ENCODE assay signal across 16 cellular contexts in the genomic region with DNA sequence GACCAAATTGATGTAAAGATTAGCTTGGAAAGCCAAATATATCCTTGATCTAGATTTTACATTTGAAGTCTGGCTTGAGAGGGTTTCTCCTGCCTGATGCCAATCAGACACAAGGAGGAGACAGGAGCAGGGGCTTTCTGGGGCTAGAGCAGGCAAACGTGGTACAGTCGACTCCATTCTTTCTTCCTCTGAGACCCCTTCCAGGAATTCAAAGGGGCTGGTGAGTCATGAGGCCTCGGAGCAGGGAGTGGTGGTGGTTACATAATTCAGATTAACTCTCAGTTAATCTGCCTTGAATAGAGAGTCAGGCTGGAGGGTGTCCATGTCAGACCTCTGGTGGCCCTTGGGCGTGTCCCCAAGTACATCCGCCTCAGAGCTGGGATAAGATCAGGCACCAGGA. TPM values are rescaled to one million over a fixed set of nuclear protein-coding genes. Genes with fewer than 3 reads are reported as not detected.
"Had no signal": no experiment of that assay in that cellular context is flagged by ENCODE, and none has a peak within 500 bp of the region (broad histone marks: within the 10 kb centered on the region; RNA-seq: fewer than 3 reads in every experiment).

No MANE protein-coding gene starts in this region.

- H3K4me1 Mint-ChIP-seq: activated CD4-positive, alpha-beta T cell treated with anti-CD3 and anti-CD28 coated beads for 36 hours had no signal

- DNase-seq: activated CD4-positive, alpha-beta T cell treated with anti-CD3 and anti-CD28 coated beads for 36 hours; activated CD8-positive, alpha-beta memory T cell treated with anti-CD3 and anti-CD28 coated beads, Interleukin-2, amount 50 U/mL, for 48 hours; activated CD8-positive, alpha-beta T cell treated with anti-CD3 and anti-CD28 coated beads, Interleukin-2, amount 10 ng/mL, durations not matched to agents 7 days and 5 days; activated naive CD4-positive, alpha-beta T cell; central memory CD4-positive, alpha-beta T cell; cortex of kidney; immature natural killer cell; left colon; naive B cell; small intestine; stomach; T-helper 9 cell; thyroid gland had no signal

- H3K27ac Mint-ChIP-seq: activated CD4-positive, alpha-beta T cell treated with anti-CD3 and anti-CD28 coated beads for 36 hours; activated CD8-positive, alpha-beta T cell treated with anti-CD3 and anti-CD28 coated beads, Interleukin-2, amount 10 ng/mL, durations not matched to agents 7 days and 5 days; activated T-helper 1 cell treated with anti-CD3 and anti-CD28 coated beads, Interleukin-12 subunit alpha, Interleukin-12 subunit beta, Interleukin-2, Interleukin-4 antibody, amounts not matched to agents 30 ng/mL and 10 ng/mL and 1 ng/mL, durations not matched to agents 14 hours and 24 hours and 36 hours; immature natural killer cell had no signal

- H3K27me3 ChIP-seq: thyroid gland, vagina had no signal

- H3K36me3 Mint-ChIP-seq: immature natural killer cell, naive B cell had no signal

- H3K27ac ChIP-seq: stomach, thyroid gland, vagina, VCaP had no signal

- H3K4me3 Mint-ChIP-seq: activated CD4-positive, alpha-beta T cell treated with anti-CD3 and anti-CD28 coated beads for 36 hours; activated CD8-positive, alpha-beta T cell treated with anti-CD3 and anti-CD28 coated beads, Interleukin-2, amount 10 ng/mL, durations not matched to agents 7 days and 5 days; activated T-helper 1 cell treated with anti-CD3 and anti-CD28 coated beads, Interleukin-12 subunit alpha, Interleukin-12 subunit beta, Interleukin-2, Interleukin-4 antibody, amounts not matched to agents 30 ng/mL and 10 ng/mL and 1 ng/mL, durations not matched to agents 14 hours and 24 hours and 36 hours; immature natural killer cell; naive B cell had no signal

- H3K9me3 Mint-ChIP-seq: activated T-helper 1 cell treated with anti-CD3 and anti-CD28 coated beads, Interleukin-12 subunit alpha, Interleukin-12 subunit beta, Interleukin-2, Interleukin-4 antibody, amounts not matched to agents 30 ng/mL and 10 ng/mL and 1 ng/mL, durations not matched to agents 14 hours and 24 hours and 36 hours had no signal

- ATAC-seq: activated CD4-positive, alpha-beta T cell treated with anti-CD3 and anti-CD28 coated beads for 36 hours; activated CD8-positive, alpha-beta T cell treated with anti-CD3 and anti-CD28 coated beads, Interleukin-2, amount 10 ng/mL, durations not matched to agents 7 days and 5 days; left colon had no signal

RNA-seq across cellular contexts. Expression of a gene that starts 4.8 kb away (rescaled TPM):
- total RNA-seq: activated CD4-positive, alpha-beta T cell treated with anti-CD3 and anti-CD28 coated beads for 36 hours; activated CD8-positive, alpha-beta T cell treated with anti-CD3 and anti-CD28 coated beads, Interleukin-2, amount 10 ng/mL, durations not matched to agents 7 days and 5 days; activated T-helper 1 cell treated with anti-CD3 and anti-CD28 coated beads, Interleukin-12 subunit alpha, Interleukin-12 subunit beta, Interleukin-2, Interleukin-4 antibody, amounts not matched to agents 30 ng/mL and 10 ng/mL and 1 ng/mL, durations not matched to agents 14 hours and 24 hours and 36 hours had no signal
